ENCODE assay signal across 22 cellular contexts in genomic region chr9:126999315-127000068, GRCh38.
DNase-seq lines count a peak whose midpoint lies in the region; ATAC-seq, FAIRE-seq and TF ChIP-seq lines count a peak whose summit lies in the region.
"Had no signal": no experiment of that assay in that cellular context is flagged by ENCODE, and none has a peak within 500 bp of the region (broad histone marks: within the 10 kb centered on the region; RNA-seq: fewer than 3 reads in every experiment).

No MANE protein-coding gene starts in this region.

- TF ChIP-seq RAD21 in GM12878 (IDR thresholded peaks at IDR 0.05; ENCODE audit: insufficient read depth, low read depth, low read length), result no peak

- H3K79me2 ChIP-seq in KMS-11 (ENCODE audit: insufficient read depth, low read depth) (no peaks in the 10 kb centered on the region), GM12878 (ENCODE audit: control insufficient read depth, insufficient read depth, low read length) (no peaks in the 10 kb centered on the region)

- H2AFZ ChIP-seq in KMS-11 (ENCODE audit: low read depth) (no peak overlapping the region), GM12878 (ENCODE audit: control insufficient read depth, low read depth, low read length) (no peak overlapping the region)
- H2AFZ ChIP-seq: GM23338 had no signal

- 26% methylated on average over 2 of the region's 2 CpGs for WGBS in GM12878 (ENCODE audit: insufficient coverage, insufficient replicate concordance, low lambda C conversion rate, missing lambda C conversion rate)
- 75 to 84% methylated on average over 2 of the region's 2 CpGs for WGBS in pancreas, 2 donors

- RAD21 ChIA-PET in GM12878 (lab: Charles Lee; ENCODE audit: unreplicated experiment), result interaction anchor here (0.7 to 2.1 kb wide), 14 partner anchors 9 to 199 kb away, joined by 3 to 24 read pairs (median 5); no protein-coding TSS in a partner anchor

- FAIRE-seq in GM12878 (lab: Jason Lieb, UNC) (no peak), pancreas (lab: Jason Lieb, UNC) (no peak)
- FAIRE-seq: A204.1, HTR-8/SVneo, K562 had no signal

- peaks cover 46% of the 10 kb centered on the region for H3K4me1 ChIP-seq in KMS-11 (ENCODE audit: low read depth, poor library complexity, severe bottlenecking)
- H3K4me1 ChIP-seq in GM12878 (ENCODE audit: control insufficient read depth, insufficient read depth, low read length), result peaks cover 27% of the 10 kb centered on the region
- H3K4me1 ChIP-seq in pancreas, result no peaks in the 10 kb centered on the region
- H3K4me1 ChIP-seq: BLaER1 had no signal

- SMC1A ChIA-PET in GM12878 (lab: Charles Lee; ENCODE audit: uncharacterized antibody, unreplicated experiment), result interaction anchor here (0.7 to 2.5 kb wide), 25 partner anchors 11 to 199 kb away, joined by 3 to 28 read pairs (median 4); no protein-coding TSS in a partner anchor

- no peaks in the 10 kb centered on the region for H3K27me3 ChIP-seq in KMS-11 (ENCODE audit: insufficient read depth, low read depth)
- H3K27me3 ChIP-seq in GM12878 (replicated peaks in 1 of 2; ENCODE audit: control insufficient read depth in 2 of 2, insufficient read depth in 2 of 2, low read length in 1 of 2), result no peaks in the 10 kb centered on the region
- no peaks in the 10 kb centered on the region for H3K27me3 ChIP-seq in pancreas
- H3K27me3 ChIP-seq: BLaER1, MG63 had no signal

- in situ Hi-C loops in GM12878 (cut with MboI), result no loop called here

- H3K4me2 ChIP-seq in KMS-11 (peak overlapping the region; percentile 68), GM12878 (ENCODE audit: control insufficient read depth, insufficient read depth) (peak overlapping the region; percentile 30; the same call in 1 of the 2 replicates)
- H3K4me2 ChIP-seq: BLaER1, GM23338 had no signal

- H3K27ac Mint-ChIP-seq in stimulated activated naive CD8-positive, alpha-beta T cell treated with anti-CD3 and anti-CD28 coated beads, Interleukin-15, amount 100 ng/mL, for 72 hours, result peak overlapping the region in 1 of 2 donors; percentile 33
- H3K27ac Mint-ChIP-seq: CD4-positive, CD25-positive, alpha-beta regulatory T cell; GM23338; H9 had no signal

- no peak overlapping the region for H3K4me3 ChIP-seq in KMS-11 (IDR thresholded peaks at IDR 0.05; ENCODE audit: insufficient read depth, low read depth, low read length)
- no peak overlapping the region for H3K4me3 ChIP-seq in GM12878
- no peak overlapping the region for H3K4me3 ChIP-seq in pancreas
- H3K4me3 ChIP-seq: BLaER1, GM23338, K562, MG63 had no signal

- H3K4me1 Mint-ChIP-seq in stimulated activated naive CD8-positive, alpha-beta T cell treated with anti-CD3 and anti-CD28 coated beads, Interleukin-15, amount 100 ng/mL, for 72 hours, result peaks cover 20% of the 10 kb centered on the region
- H3K4me1 Mint-ChIP-seq: GM23338, H9 had no signal

- peak overlapping the region; percentile 21; the same call in 1 of the 2 replicates for H3K27ac ChIP-seq in KMS-11
- peak overlapping the region; percentile 33; the same call in 1 of the 2 replicates for H3K27ac ChIP-seq in GM12878 (ENCODE audit: control insufficient read depth, insufficient read depth)
- H3K27ac ChIP-seq in pancreas, result no peak overlapping the region
- H3K27ac ChIP-seq: BLaER1, RWPE1 had no signal

- intact Hi-C loops in GM12878 (cut with micrococcal nuclease; ENCODE audit: unreplicated experiment), result loop anchor here (1.0 kb wide), 1 partner anchor 13 kb away; no protein-coding TSS in a partner anchor
- intact Hi-C loops in pancreas (cut with DNase I), result no loop called here

- no peak for TF ChIP-seq EP300 in GM12878 (IDR thresholded peaks at IDR 0.05; ENCODE audit: borderline replicate concordance in 1 of 2, control insufficient read depth in 1 of 2, low read depth in 2 of 2, low read length in 2 of 2)

- no TSS peak for BruUV-seq in GM12878 (replicated peaks; lab: Mats Ljungman, UMichigan)

- DNase-seq in stimulated activated naive CD8-positive, alpha-beta T cell treated with anti-CD3 and anti-CD28 coated beads, Interleukin-15, amount 100 ng/mL, for 72 hours, result no peak
- DNase-seq in stimulated activated naive CD8-positive, alpha-beta T cell treated with anti-CD3 and anti-CD28 coated beads, Interleukin-15, Interleukin-2, amounts not matched to agents 100 U/mL and 50 U/mL, for 24 hours, result no peak
- DNase-seq in GM12878 (ENCODE audit: low read depth, low spot score) (no peak), pancreas (no peak), NCI-H187 (lab: John Stamatoyannopoulos, UW) (no peak)
- DNase-seq: CD4-positive, CD25-positive, alpha-beta regulatory T cell; H9; MG63; NCI-H2029 treated with DMSO at 0.1 percent for 48 hours; NCI-H226; NCI-H510A; NCI-H69; SHP77 had no signal

- H3K9ac ChIP-seq in KMS-11 (peak overlapping the region; percentile 3; the same call in 1 of the 2 replicates), GM12878 (ENCODE audit: control insufficient read depth, insufficient read depth, low read length) (no peak overlapping the region)
- H3K9ac ChIP-seq: BLaER1 had no signal

- H3K27me3 Mint-ChIP-seq in stimulated activated naive CD8-positive, alpha-beta T cell treated with anti-CD3 and anti-CD28 coated beads, Interleukin-15, amount 100 ng/mL, for 72 hours, result peaks cover 30% of the 10 kb centered on the region
- H3K27me3 Mint-ChIP-seq: CD4-positive, CD25-positive, alpha-beta regulatory T cell had no signal

- no peaks in the 10 kb centered on the region for H4K20me1 ChIP-seq in KMS-11 (ENCODE audit: insufficient read depth)
- no peaks in the 10 kb centered on the region for H4K20me1 ChIP-seq in GM12878 (ENCODE audit: control insufficient read depth, insufficient read depth)
- H4K20me1 ChIP-seq: BLaER1 had no signal

- peak overlapping the region; percentile 1 to 40 for H3K4me3 Mint-ChIP-seq in stimulated activated naive CD8-positive, alpha-beta T cell treated with anti-CD3 and anti-CD28 coated beads, Interleukin-15, amount 100 ng/mL, for 72 hours
- H3K4me3 Mint-ChIP-seq: GM23338, H9 had no signal

- no peak for TF ChIP-seq POLR2A in GM12878 (IDR thresholded peaks at IDR 0.05; ENCODE audit: low read depth, low read length)

- CTCF ChIA-PET in GM12878 (lab: Yijun Ruan, JAX), result interaction anchor here (0.6 to 1.5 kb wide), 11 partner anchors 11 to 199 kb away, joined by 3 to 18 read pairs (median 3); no protein-coding TSS in a partner anchor

- H3K36me3 ChIP-seq in KMS-11 (ENCODE audit: insufficient read depth) (no peaks in the 10 kb centered on the region), GM12878 (ENCODE audit: control insufficient read depth in 2 of 2, insufficient read depth in 2 of 2, low read length in 1 of 2) (no peaks in the 10 kb centered on the region), pancreas (no peaks in the 10 kb centered on the region)
- H3K36me3 ChIP-seq: BLaER1, MG63 had no signal

- POLR2A ChIA-PET in GM12878 (lab: Charles Lee), result interaction anchor here (0.6 to 1.6 kb wide), 6 partner anchors 13 to 853 kb away, joined by 3 to 8 read pairs (median 4); no protein-coding TSS in a partner anchor

- TF ChIP-seq CTCF in KMS-11 (conservative IDR thresholded peaks at IDR 0.05; ENCODE audit: low read depth, low read length), result no peak
- no peak for TF ChIP-seq CTCF in GM12878 (IDR thresholded peaks at IDR 0.05 in 2 of 3, conservative IDR thresholded peaks at IDR 0.05 in 1 of 3; ENCODE audit: control insufficient read depth in 2 of 3, extremely low read depth in 1 of 3, insufficient read depth in 1 of 3, low read depth in 3 of 3, low read length in 3 of 3)
- TF ChIP-seq CTCF in pancreas (IDR thresholded peaks at IDR 0.05), result no peak

- ATAC-seq in stimulated activated naive CD8-positive, alpha-beta T cell treated with anti-CD3 and anti-CD28 coated beads, Interleukin-15, amount 100 ng/mL, for 72 hours, result peak; percentile 89
- ATAC-seq in stimulated activated naive CD8-positive, alpha-beta T cell treated with anti-CD3 and anti-CD28 coated beads, Interleukin-15, Interleukin-2, amounts not matched to agents 100 U/mL and 50 U/mL, for 24 hours, result no peak
- ATAC-seq in GM12878 (peak; percentile 86), pancreas (no peak), esophagus mucosa (no peak)
- ATAC-seq: GM23338, K562, Panc1 had no signal

- no peaks in the 10 kb centered on the region for H3K9me3 Mint-ChIP-seq in stimulated activated naive CD8-positive, alpha-beta T cell treated with anti-CD3 and anti-CD28 coated beads, Interleukin-15, amount 100 ng/mL, for 72 hours

- H3K9me3 ChIP-seq in GM12878 (replicated peaks; ENCODE audit: control insufficient read depth, insufficient read depth, low read length), result no peaks in the 10 kb centered on the region
- H3K9me3 ChIP-seq in pancreas, result no peaks in the 10 kb centered on the region
- H3K9me3 ChIP-seq: BLaER1, MG63 had no signal

TF ChIP-seq in GM12878, 131 proteins besides CTCF, POLR2A, EP300 and RAD21 (continues in another document):
- TF ChIP-seq EED (IDR thresholded peaks at IDR 0.05; ENCODE audit: low read depth), result no peak
- TF ChIP-seq SREBF1 (IDR thresholded peaks at IDR 0.05; ENCODE audit: low read length), result no peak
- no peak for TF ChIP-seq JUNB (IDR thresholded peaks at IDR 0.05)
- TF ChIP-seq POLR2AphosphoS2 (IDR thresholded peaks at IDR 0.05; ENCODE audit: low read depth, low read length), result no peak
- no peak for TF ChIP-seq CBFB (IDR thresholded peaks at IDR 0.05; ENCODE audit: low read depth)
- TF ChIP-seq CREM (IDR thresholded peaks at IDR 0.05; ENCODE audit: low read depth), result no peak
- TF ChIP-seq PBX3 (IDR thresholded peaks at IDR 0.05; ENCODE audit: insufficient replicate concordance, low read depth, low read length), result no peak
- TF ChIP-seq SMARCA5 (IDR thresholded peaks at IDR 0.05), result no peak; the same call in 1 of the 2 replicates
- TF ChIP-seq TCF12 (IDR thresholded peaks at IDR 0.05; ENCODE audit: low read depth, low read length), result no peak
- TF ChIP-seq ZSCAN29 (IDR thresholded peaks at IDR 0.05), result no peak

Comparison
In these comparisons a context has a peak if more than half of its experiments do, and no peak if none do; other contexts are left out.
1. ATAC-seq: peak in stimulated activated naive CD8-positive, alpha-beta T cell treated with anti-CD3 and anti-CD28 coated beads, Interleukin-15, amount 100 ng/mL, for 72 hours (single experiment) and GM12878 (single experiment); none in stimulated activated naive CD8-positive, alpha-beta T cell treated with anti-CD3 and anti-CD28 coated beads, Interleukin-15, Interleukin-2, amounts not matched to agents 100 U/mL and 50 U/mL, for 24 hours (single experiment), pancreas (0 of 4) and esophagus mucosa (single experiment).
2. H3K27ac ChIP-seq: peak in KMS-11 (single experiment) and GM12878 (single experiment); none in pancreas (0 of 4).